Comparison of ENCODE assay signal across 23 cellular contexts in the genomic region with DNA sequence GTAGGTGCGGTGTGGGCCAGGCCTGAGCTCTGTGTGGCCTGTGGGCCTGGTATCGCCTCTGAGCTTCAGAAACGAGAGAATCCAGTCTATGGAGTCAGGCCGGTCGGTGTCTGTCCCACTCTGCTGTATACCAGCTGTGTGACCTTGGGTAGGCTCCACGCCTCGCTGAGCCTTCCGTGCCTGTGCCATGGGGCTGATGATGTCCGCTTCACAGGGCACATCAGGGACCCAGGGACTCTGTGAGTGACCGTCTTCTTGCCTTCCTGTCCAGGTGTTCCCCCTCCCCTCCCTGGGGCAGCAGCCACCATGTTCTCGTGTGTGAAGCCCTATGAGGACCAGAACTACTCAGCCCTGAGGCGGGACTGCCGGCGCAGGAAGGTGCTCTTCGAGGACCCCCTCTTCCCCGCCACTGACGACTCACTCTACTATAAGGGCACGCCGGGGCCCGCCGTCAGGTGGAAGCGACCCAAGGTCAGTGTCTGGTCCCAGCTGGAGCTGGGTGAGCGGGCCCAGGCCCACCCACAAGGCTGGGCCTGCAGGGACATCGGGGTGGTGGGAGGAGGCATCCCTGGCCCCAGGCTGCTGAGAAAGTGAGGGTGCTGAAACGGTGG. TPM values are rescaled to one million over a fixed set of nuclear protein-coding genes. Genes with fewer than 3 reads are reported as not detected.
DNase-seq lines count a peak whose midpoint lies in the region; ATAC-seq and TF ChIP-seq lines count a peak whose summit lies in the region.
"Had no signal": no experiment of that assay in that cellular context is flagged by ENCODE, and none has a peak within 500 bp of the region (broad histone marks: within the 10 kb centered on the region; RNA-seq: fewer than 3 reads in every experiment).

No MANE protein-coding gene starts in this region.

- H3K27ac Mint-ChIP-seq in activated T-cell treated with anti-CD3 and anti-CD28 coated beads, Interleukin-2, amount 50 U/mL, for 24 hours, result peak overlapping the region; percentile 3
- no peak overlapping the region for H3K27ac Mint-ChIP-seq in activated T-cell treated with anti-CD3 and anti-CD28 coated beads, Interleukin-2, amount 50 U/mL, for 72 hours
- H3K27ac Mint-ChIP-seq: memory B cell had no signal

- no peaks in the 10 kb centered on the region for H3K27me3 ChIP-seq in adrenal gland
- H3K27me3 ChIP-seq in tibial artery, result no peaks in the 10 kb centered on the region
- H3K27me3 ChIP-seq: gastrocnemius medialis, MG63, neutrophil had no signal

- no peak for TF ChIP-seq CTCF in adrenal gland (IDR thresholded peaks at IDR 0.05)
- no peak for TF ChIP-seq CTCF in mucosa of descending colon (IDR thresholded peaks at IDR 0.05)
- TF ChIP-seq CTCF in tibial artery (IDR thresholded peaks at IDR 0.05), result no peak
- TF ChIP-seq CTCF in GM20000 (IDR thresholded peaks at IDR 0.05; ENCODE audit: extremely low read depth, missing control alignments), result no peak

- H3K4me1 Mint-ChIP-seq in activated T-cell treated with anti-CD3 and anti-CD28 coated beads, Interleukin-2, amount 50 U/mL, for 24 hours (ENCODE audit: low read depth), result peaks cover 17% of the 10 kb centered on the region
- peaks cover 15% of the 10 kb centered on the region for H3K4me1 Mint-ChIP-seq in activated T-cell treated with anti-CD3 and anti-CD28 coated beads, Interleukin-2, amount 50 U/mL, for 72 hours (ENCODE audit: low read depth)
- H3K4me1 Mint-ChIP-seq: memory B cell had no signal

- no peaks in the 10 kb centered on the region for H3K36me3 ChIP-seq in adrenal gland (replicated peaks in 1 of 2)
- no peaks in the 10 kb centered on the region for H3K36me3 ChIP-seq in mucosa of descending colon (ENCODE audit: low read depth)
- H3K36me3 ChIP-seq in tibial artery, result no peaks in the 10 kb centered on the region
- H3K36me3 ChIP-seq: gastrocnemius medialis, MG63, neutrophil had no signal

- TF ChIP-seq POLR2A in adrenal gland (IDR thresholded peaks at IDR 0.05), result no peak

- H3K4me1 ChIP-seq in adrenal gland (replicated peaks in 1 of 2), result peaks cover 21 to 33% of the 10 kb centered on the region in 2 donors
- H3K4me1 ChIP-seq in mucosa of descending colon (ENCODE audit: low read depth), result peaks cover 90% of the 10 kb centered on the region
- H3K4me1 ChIP-seq in tibial artery, result peaks cover 0 to 10% (median 5%) of the 10 kb centered on the region in 4 donors

- H3K27ac ChIP-seq in adrenal gland (peak overlapping the region in 1 of 5 donors; percentile 63), tibial artery (no peak overlapping the region)
- H3K27ac ChIP-seq: gastrocnemius medialis, neutrophil had no signal

- no peak overlapping the region for H3K4me3 ChIP-seq in adrenal gland
- H3K4me3 ChIP-seq in mucosa of descending colon, result no peak overlapping the region
- H3K4me3 ChIP-seq in tibial artery, result no peak overlapping the region
- H3K4me3 ChIP-seq: gastrocnemius medialis, MG63 had no signal

- peak; percentile 20 for DNase-seq in activated T-cell treated with anti-CD3 and anti-CD28 coated beads, Interleukin-2, amount 50 U/mL, for 24 hours
- DNase-seq in activated T-cell treated with anti-CD3 and anti-CD28 coated beads, Interleukin-2, amount 50 U/mL, for 72 hours, result no peak
- DNase-seq in adrenal gland (peak in 6 of 7 donors; percentile 47 to 66 (median 50)), mucosa of descending colon (peak in 2 of 3 donors; percentile 41 to 52), tibial artery (peak; percentile 9 to 57), GM20000 (ENCODE audit: low spot score) (no peak), activated gamma-delta T cell treated with Interleukin-2 at 50 U/mL for 16 hours (no peak)
- DNase-seq: activated CD4-positive, alpha-beta T cell treated with anti-CD3 and anti-CD28 coated beads for 4 hours; activated T-cell treated with anti-CD3 and anti-CD28 coated beads, Interleukin-2, amount 50 U/mL, for 1 hour; amniotic stem cell; CD4-positive, alpha-beta memory T cell; MG63; NCI-H1930; NCI-H524; trophoblast cell had no signal

- no peak overlapping the region for H3K4me3 Mint-ChIP-seq in activated T-cell treated with anti-CD3 and anti-CD28 coated beads, Interleukin-2, amount 50 U/mL, for 24 hours
- H3K4me3 Mint-ChIP-seq in activated T-cell treated with anti-CD3 and anti-CD28 coated beads, Interleukin-2, amount 50 U/mL, for 72 hours, result no peak overlapping the region
- H3K4me3 Mint-ChIP-seq: CD4-positive, alpha-beta memory T cell; memory B cell had no signal

- H3K9me3 ChIP-seq in adrenal gland (replicated peaks in 1 of 3) (no peaks in the 10 kb centered on the region), mucosa of descending colon (no peaks in the 10 kb centered on the region), tibial artery (no peaks in the 10 kb centered on the region)
- H3K9me3 ChIP-seq: gastrocnemius medialis, MG63, neutrophil had no signal

- no peaks in the 10 kb centered on the region for H3K27me3 Mint-ChIP-seq in activated T-cell treated with anti-CD3 and anti-CD28 coated beads, Interleukin-2, amount 50 U/mL, for 24 hours
- H3K27me3 Mint-ChIP-seq in activated T-cell treated with anti-CD3 and anti-CD28 coated beads, Interleukin-2, amount 50 U/mL, for 72 hours (ENCODE audit: low read depth), result no peaks in the 10 kb centered on the region

- WGBS in adrenal gland, 4 donors, result 57 to 72% (median 67%) methylated on average over 11 to 25 of the region's 25 CpGs

- H3K36me3 Mint-ChIP-seq in activated T-cell treated with anti-CD3 and anti-CD28 coated beads, Interleukin-2, amount 50 U/mL, for 24 hours (ENCODE audit: low read depth), result no peaks in the 10 kb centered on the region
- no peaks in the 10 kb centered on the region for H3K36me3 Mint-ChIP-seq in activated T-cell treated with anti-CD3 and anti-CD28 coated beads, Interleukin-2, amount 50 U/mL, for 72 hours (ENCODE audit: insufficient read depth in 2 of 2)
- H3K36me3 Mint-ChIP-seq: CD4-positive, alpha-beta memory T cell; memory B cell had no signal

- no peak for ATAC-seq in activated T-cell treated with anti-CD3 and anti-CD28 coated beads, Interleukin-2, amount 50 U/mL, for 72 hours (replicated peaks in 1 of 2)
- ATAC-seq in mucosa of descending colon (no peak), HG03457 (IDR thresholded peaks at IDR 0.05; ENCODE audit: unreplicated experiment) (no peak)
- ATAC-seq: gastrocnemius medialis had no signal

- H3K9me3 Mint-ChIP-seq in activated T-cell treated with anti-CD3 and anti-CD28 coated beads, Interleukin-2, amount 50 U/mL, for 24 hours, result no peaks in the 10 kb centered on the region
- peaks cover 0 to 2% of the 10 kb centered on the region in 2 donors for H3K9me3 Mint-ChIP-seq in activated T-cell treated with anti-CD3 and anti-CD28 coated beads, Interleukin-2, amount 50 U/mL, for 72 hours
- H3K9me3 Mint-ChIP-seq: CD4-positive, alpha-beta memory T cell; memory B cell had no signal

- intact Hi-C loops in adrenal gland (cut with DNase I) (no loop called here), mucosa of descending colon (cut with DNase I, micrococcal nuclease) (no loop called here), tibial artery (cut with DNase I; ENCODE audit: low total_unique reads) (no loop called here)

RNA-seq across cellular contexts. Expression of a gene that starts 17.9 kb away (rescaled TPM):
- total RNA-seq in activated T-cell treated with anti-CD3 and anti-CD28 coated beads, Interleukin-2, amount 50 U/mL, for 72 hours, result 1 to 10 TPM; 1.0 to 1.1 TPM
- total RNA-seq in adrenal gland (10 to 100 TPM in 7 of 8 donors, 1 to 10 TPM in 1; 8.5 to 29.6 (median 21.3) TPM), mucosa of descending colon (100 to 1,000 TPM; 142 to 351 (median 253) TPM)
- polyA plus RNA-seq in adrenal gland, result 10 to 100 TPM in 2 of 3 donors, 1 to 10 TPM in 1; 7.7 to 27.8 (median 12.3) TPM

RNA-seq across cellular contexts. Expression of a gene that starts 18.0 kb away (rescaled TPM):
- total RNA-seq in activated T-cell treated with anti-CD3 and anti-CD28 coated beads, Interleukin-2, amount 50 U/mL, for 72 hours, result not detected
- total RNA-seq in adrenal gland (under 1 TPM in 2 of 8 donors, not detected in 6; 0.50 to 0.92 TPM), mucosa of descending colon (10 to 100 TPM; 10.3 to 21.1 (median 11.3) TPM)
- polyA plus RNA-seq in adrenal gland, result 1 to 10 TPM in 1 of 3 donors, not detected in 2; 1.6 TPM
- total RNA-seq: A673, Daoy, gastrocnemius medialis, OCI-LY7 had no signal
- polyA plus RNA-seq: CD4-positive, alpha-beta memory T cell had no signal

RNA-seq across cellular contexts. Expression of a gene that starts 43.4 kb away (rescaled TPM):
- under 1 TPM; 0.29 to 0.42 TPM for total RNA-seq in activated T-cell treated with anti-CD3 and anti-CD28 coated beads, Interleukin-2, amount 50 U/mL, for 72 hours
- 100 to 1,000 TPM in 4 of 8 donors, 10 to 100 TPM in 4; 66.1 to 175 (median 102) TPM for total RNA-seq in adrenal gland
- 100 to 1,000 TPM in 1 of 3 donors, 10 to 100 TPM in 2; 46.8 to 150 (median 67.2) TPM for polyA plus RNA-seq in adrenal gland
- total RNA-seq in mucosa of descending colon, result 1 to 10 TPM; 2.3 to 9.9 (median 6.7) TPM
- total RNA-seq: A673, OCI-LY7 had no signal

RNA-seq across cellular contexts. Expression of a gene that starts 50.5 kb away (rescaled TPM):
- total RNA-seq in activated T-cell treated with anti-CD3 and anti-CD28 coated beads, Interleukin-2, amount 50 U/mL, for 72 hours, result not detected
- total RNA-seq in adrenal gland (not detected), mucosa of descending colon (100 to 1,000 TPM in 1 of 3 donors, 10 to 100 TPM in 2; 37.4 to 113 (median 82.6) TPM)
- not detected for polyA plus RNA-seq in adrenal gland
- total RNA-seq: A673; CD4-positive, alpha-beta memory T cell; cerebellum; Daoy; OCI-LY7 had no signal
- polyA plus RNA-seq: CD4-positive, alpha-beta memory T cell had no signal

Comparison
In these comparisons a context has a peak if more than half of its experiments do, and no peak if none do; other contexts are left out.
1. DNase-seq: peak in activated T-cell treated with anti-CD3 and anti-CD28 coated beads, Interleukin-2, amount 50 U/mL, for 24 hours (single experiment), adrenal gland (6 of 7), mucosa of descending colon (2 of 3) and tibial artery (2 of 2); none in activated T-cell treated with anti-CD3 and anti-CD28 coated beads, Interleukin-2, amount 50 U/mL, for 72 hours (0 of 2), GM20000 (single experiment) and activated gamma-delta T cell treated with Interleukin-2 at 50 U/mL for 16 hours (single experiment).
2. RNA of a gene that starts 17.9 kb away (total RNA-seq): 142 to 351 TPM in mucosa of descending colon; 8.5 to 29.6 TPM in adrenal gland and 1.0 to 1.1 TPM in activated T-cell treated with anti-CD3 and anti-CD28 coated beads, Interleukin-2, amount 50 U/mL, for 72 hours; every median in the first group is over 4 times any median in the second.
3. RNA of a gene that starts 18.0 kb away (total RNA-seq): 10.3 to 21.1 TPM in mucosa of descending colon; 0.50 to 0.92 TPM in adrenal gland and not detected in activated T-cell treated with anti-CD3 and anti-CD28 coated beads, Interleukin-2, amount 50 U/mL, for 72 hours; every median in the first group is over 4 times any median in the second.
4. RNA of a gene that starts 43.4 kb away (total RNA-seq): 66.1 to 175 TPM in adrenal gland; 2.3 to 9.9 TPM in mucosa of descending colon and 0.29 to 0.42 TPM in activated T-cell treated with anti-CD3 and anti-CD28 coated beads, Interleukin-2, amount 50 U/mL, for 72 hours; every median in the first group is over 4 times any median in the second.